15 cellular contexts compared by ENCODE assay signal in the genomic region with DNA sequence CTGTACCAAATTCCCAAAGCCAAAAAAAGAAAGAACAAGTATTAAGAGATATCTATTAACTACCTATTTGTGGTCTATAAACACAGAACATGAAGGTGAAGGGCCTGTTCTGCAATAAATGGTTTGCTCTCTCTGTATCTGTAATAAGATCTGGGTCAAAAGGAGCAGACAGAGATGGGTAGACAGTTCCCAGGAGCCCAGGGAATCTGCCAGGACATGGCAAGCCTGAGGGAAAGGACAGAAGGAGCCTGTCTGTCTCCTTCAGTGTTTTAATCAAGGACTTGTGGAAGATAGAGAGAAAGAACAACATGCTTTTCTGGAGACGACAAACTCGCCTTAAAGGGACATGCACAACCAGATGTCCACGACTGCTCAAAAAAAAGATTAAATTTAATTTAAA.
DNase-seq lines count a peak whose midpoint lies in the region; ATAC-seq and TF ChIP-seq lines count a peak whose summit lies in the region.
"Had no signal": no experiment of that assay in that cellular context is flagged by ENCODE, and none has a peak within 500 bp of the region (broad histone marks: within the 10 kb centered on the region; RNA-seq: fewer than 3 reads in every experiment).

No MANE protein-coding gene starts in this region.

- H3K4me2 ChIP-seq in GM23338: no peak overlapping the region
- H3K4me2 ChIP-seq in SK-N-SH: no peak overlapping the region

- 4% methylated on average over 3 of the region's 3 CpGs for WGBS in SK-N-SH (ENCODE audit: low lambda C conversion rate)

- TF ChIP-seq CTCF in GM23338 (conservative IDR thresholded peaks at IDR 0.05; ENCODE audit: low read depth in 2 of 2): no peak
- no peak for TF ChIP-seq CTCF in SK-N-SH (IDR thresholded peaks at IDR 0.05)
- no peak for TF ChIP-seq CTCF in dorsolateral prefrontal cortex (IDR thresholded peaks at IDR 0.05 in 54 of 56, conservative IDR thresholded peaks at IDR 0.05 in 2 of 56; ENCODE audit: low read depth in 1 of 56, partially characterized antibody in 56 of 56)
- no peak for TF ChIP-seq CTCF in Calu3 (IDR thresholded peaks at IDR 0.05; ENCODE audit: unreplicated experiment)

- H3K4me1 Mint-ChIP-seq in GM23338 (peaks cover 34% of the 10 kb centered on the region), Calu3 (ENCODE audit: low read depth, unreplicated experiment) (no peaks in the 10 kb centered on the region)
- H3K4me1 Mint-ChIP-seq in stimulated activated effector memory CD8-positive, alpha-beta T cell treated with anti-CD3 and anti-CD28 coated beads, Interleukin-12 subunit alpha, Interleukin-12 subunit beta, amount 100 ng/mL, for 72 hours: peaks cover 42% of the 10 kb centered on the region

- BruUV-seq in Calu3 (replicated peaks; lab: Mats Ljungman, UMichigan): no TSS peak

- no peaks in the 10 kb centered on the region for H4K20me1 ChIP-seq in GM23338 (replicated peaks; ENCODE audit: insufficient read depth)
- H4K20me1 ChIP-seq in SK-N-SH (ENCODE audit: insufficient read depth): no peaks in the 10 kb centered on the region

- H3K9ac ChIP-seq in SK-N-SH: no peak overlapping the region

- H3K36me3 Mint-ChIP-seq in GM23338 (ENCODE audit: low read depth): peaks cover 5% of the 10 kb centered on the region; the same call in 2 of the 3 replicates
- no peaks in the 10 kb centered on the region for H3K36me3 Mint-ChIP-seq in stimulated activated effector memory CD8-positive, alpha-beta T cell treated with anti-CD3 and anti-CD28 coated beads, Interleukin-12 subunit alpha, Interleukin-12 subunit beta, amount 100 ng/mL, for 72 hours
- no peaks in the 10 kb centered on the region for H3K36me3 Mint-ChIP-seq in Calu3 (ENCODE audit: insufficient read depth, unreplicated experiment)

- no peak; a peak in 1 of 4 replicates for TF ChIP-seq EP300 in SK-N-SH (IDR thresholded peaks at IDR 0.05; ENCODE audit: borderline replicate concordance in 1 of 2, low read depth in 1 of 2, low read length in 1 of 2)

- H3K9me2 ChIP-seq in GM23338 (ENCODE audit: insufficient read depth): peaks cover 6% of the 10 kb centered on the region; the same call in 1 of the 2 replicates
- no peaks in the 10 kb centered on the region for H3K9me2 ChIP-seq in SK-N-SH

- no peaks in the 10 kb centered on the region for H3K4me1 ChIP-seq in GM23338 (ENCODE audit: insufficient read depth)
- peaks cover 0 to 36% of the 10 kb centered on the region in 2 experiments; a peak in 2 of 4 replicates for H3K4me1 ChIP-seq in SK-N-SH (ENCODE audit: control insufficient read depth in 1 of 2, insufficient read depth in 2 of 2, low read depth in 1 of 2, low read length in 1 of 2)

- H3K36me3 ChIP-seq in GM23338 (ENCODE audit: insufficient read depth): no peaks in the 10 kb centered on the region
- no peaks in the 10 kb centered on the region for H3K36me3 ChIP-seq in SK-N-SH (replicated peaks in 1 of 2; ENCODE audit: control insufficient read depth in 1 of 2, insufficient read depth in 2 of 2, low read length in 1 of 2)

- intact Hi-C loops in dorsolateral prefrontal cortex (cut with DNase I): loop anchor here (5.0 to 10.0 kb wide), 4 partner anchors 71 to 224 kb away; no protein-coding TSS in a partner anchor
- intact Hi-C loops in Calu3 (cut with micrococcal nuclease; ENCODE audit: unreplicated experiment): loop anchor here (5.0 kb wide), 1 partner anchor 214 kb away; no protein-coding TSS in a partner anchor

- H3K4me3 Mint-ChIP-seq in GM23338: no peak overlapping the region
- H3K4me3 Mint-ChIP-seq in stimulated activated effector memory CD8-positive, alpha-beta T cell treated with anti-CD3 and anti-CD28 coated beads, Interleukin-12 subunit alpha, Interleukin-12 subunit beta, amount 100 ng/mL, for 72 hours: no peak overlapping the region
- no peak overlapping the region for H3K4me3 Mint-ChIP-seq in Calu3 (ENCODE audit: low read depth, unreplicated experiment)

- H3K27me3 Mint-ChIP-seq in GM23338 (ENCODE audit: insufficient read depth, low read depth, poor library complexity) (peaks cover 9% of the 10 kb centered on the region), Calu3 (ENCODE audit: unreplicated experiment) (peaks cover 23% of the 10 kb centered on the region)

- H2AFZ ChIP-seq in GM23338 (no peak overlapping the region), SK-N-SH (ENCODE audit: low read depth) (no peak overlapping the region)

- DNase-seq in GM23338 (ENCODE audit: low spot score) (no peak), SK-N-SH (peak; percentile 42), dorsolateral prefrontal cortex (no peak), Calu3 (no peak), D341Med (ENCODE audit: low spot score) (no peak)
- DNase-seq in stimulated activated effector memory CD8-positive, alpha-beta T cell treated with anti-CD3 and anti-CD28 coated beads, Interleukin-12 subunit alpha, Interleukin-12 subunit beta, amount 100 ng/mL, for 72 hours (ENCODE audit: low spot score in 2 of 2): no peak
- no peak for DNase-seq in stimulated activated naive CD8-positive, alpha-beta T cell treated with anti-CD3 and anti-CD28 coated beads, Interleukin-15, Interleukin-2, amounts not matched to agents 100 U/mL and 50 U/mL, for 24 hours
- DNase-seq: DMS153, MV-4-11, NCI-H1417, NCI-H187 treated with DMSO at 0.1 percent for 48 hours, NCI-H510A treated with DMSO at 0.1 percent for 48 hours, SHP77 had no signal

- POLR2A ChIA-PET in SK-N-SH (lab: Yijun Ruan, JAX): interaction anchor here (0.6 kb wide), 1 partner anchor 173 kb away, joined by 3 read pairs; no protein-coding TSS in a partner anchor

- H3K27me3 ChIP-seq in GM23338 (ENCODE audit: insufficient read depth): no peaks in the 10 kb centered on the region
- no peaks in the 10 kb centered on the region for H3K27me3 ChIP-seq in SK-N-SH (ENCODE audit: insufficient read depth)
- H3K27me3 ChIP-seq in dorsolateral prefrontal cortex: no peaks in the 10 kb centered on the region

- H3F3A ChIP-seq in GM23338 (replicated peaks; ENCODE audit: low read depth): no peaks in the 10 kb centered on the region
- H3F3A ChIP-seq in SK-N-SH (replicated peaks; ENCODE audit: insufficient read depth): no peaks in the 10 kb centered on the region

- no peak overlapping the region for H3K4me3 ChIP-seq in GM23338
- H3K4me3 ChIP-seq in SK-N-SH (ENCODE audit: low read depth in 2 of 2, low read length in 1 of 2): no peak overlapping the region
- no peak overlapping the region for H3K4me3 ChIP-seq in dorsolateral prefrontal cortex

- H3K27ac Mint-ChIP-seq in GM23338 (peak overlapping the region; percentile 56; the same call in 1 of the 2 replicates), Calu3 (ENCODE audit: unreplicated experiment) (no peak overlapping the region)
- H3K27ac Mint-ChIP-seq in stimulated activated effector memory CD8-positive, alpha-beta T cell treated with anti-CD3 and anti-CD28 coated beads, Interleukin-12 subunit alpha, Interleukin-12 subunit beta, amount 100 ng/mL, for 72 hours: peak overlapping the region; percentile 51

- peaks cover 10% of the 10 kb centered on the region; the same call in 2 of the 3 replicates for H3K9me3 Mint-ChIP-seq in GM23338
- no peaks in the 10 kb centered on the region for H3K9me3 Mint-ChIP-seq in stimulated activated effector memory CD8-positive, alpha-beta T cell treated with anti-CD3 and anti-CD28 coated beads, Interleukin-12 subunit alpha, Interleukin-12 subunit beta, amount 100 ng/mL, for 72 hours
- H3K9me3 Mint-ChIP-seq in Calu3 (ENCODE audit: low read depth, unreplicated experiment): peaks cover 9% of the 10 kb centered on the region

- no peaks in the 10 kb centered on the region for H3K79me2 ChIP-seq in GM23338 (replicated peaks; ENCODE audit: insufficient read depth)
- H3K79me2 ChIP-seq in SK-N-SH (ENCODE audit: insufficient read depth): no peaks in the 10 kb centered on the region

- no peak for TF ChIP-seq RAD21 in SK-N-SH (IDR thresholded peaks at IDR 0.05; ENCODE audit: low read length)

- no peak overlapping the region; the same call in 1 of the 2 replicates for H3K27ac ChIP-seq in GM23338 (ENCODE audit: low read depth)
- peak overlapping the region in 1 of 2 experiments; percentile 11; a peak in 1 of 4 replicates for H3K27ac ChIP-seq in SK-N-SH (ENCODE audit: low read depth in 2 of 2, low read length in 1 of 2)
- peak overlapping the region; percentile 74 to 100 (median 98) for H3K27ac ChIP-seq in dorsolateral prefrontal cortex
- H3K27ac ChIP-seq: C4-2B had no signal

- CTCF ChIA-PET in SK-N-SH (lab: Yijun Ruan, JAX) (interaction anchor here (1.5 to 5.5 kb wide), 8 partner anchors 47 to 551 kb away, joined by 3 to 42 read pairs (median 10); partner anchors contain the start of gene ELMO1), Calu3 (lab: Charles Lee) (no interaction called here)

- ATAC-seq in GM23338 (no peak), GM21447 (IDR thresholded peaks at IDR 0.05; ENCODE audit: unreplicated experiment) (no peak)
- ATAC-seq in stimulated activated effector memory CD8-positive, alpha-beta T cell treated with anti-CD3 and anti-CD28 coated beads, Interleukin-12 subunit alpha, Interleukin-12 subunit beta, amount 100 ng/mL, for 72 hours: no peak
- no peak for ATAC-seq in stimulated activated naive CD8-positive, alpha-beta T cell treated with anti-CD3 and anti-CD28 coated beads, Interleukin-15, Interleukin-2, amounts not matched to agents 100 U/mL and 50 U/mL, for 24 hours

- H3K9me3 ChIP-seq in SK-N-SH: peaks cover 3% of the 10 kb centered on the region; the same call in 1 of the 2 replicates

TF ChIP-seq in GM23338, 12 proteins besides CTCF, POLR2A, EP300 and RAD21 (continues in another document):
- no peak for TF ChIP-seq ETS1 (IDR thresholded peaks at IDR 0.05)

TF ChIP-seq in SK-N-SH, 30 proteins besides CTCF, POLR2A, EP300 and RAD21:
- TF ChIP-seq TCF12 (IDR thresholded peaks at IDR 0.05) (0 out of 2 replicates have a peak, but pooled peaks have one; percentile 8), MXI1 (IDR thresholded peaks at IDR 0.05; ENCODE audit: low read depth, low read length) (peak; percentile 20; the same call in 1 of the 2 replicates)
- TF ChIP-seq, protein P1, sequence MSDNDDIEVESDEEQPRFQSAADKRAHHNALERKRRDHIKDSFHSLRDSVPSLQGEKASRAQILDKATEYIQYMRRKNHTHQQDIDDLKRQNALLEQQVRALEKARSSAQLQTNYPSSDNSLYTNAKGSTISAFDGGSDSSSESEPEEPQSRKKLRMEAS (IDR thresholded peaks at IDR 0.05; ENCODE audit: low read depth): no peak
